ENCODE assay signal across 13 cellular contexts in the genomic region with DNA sequence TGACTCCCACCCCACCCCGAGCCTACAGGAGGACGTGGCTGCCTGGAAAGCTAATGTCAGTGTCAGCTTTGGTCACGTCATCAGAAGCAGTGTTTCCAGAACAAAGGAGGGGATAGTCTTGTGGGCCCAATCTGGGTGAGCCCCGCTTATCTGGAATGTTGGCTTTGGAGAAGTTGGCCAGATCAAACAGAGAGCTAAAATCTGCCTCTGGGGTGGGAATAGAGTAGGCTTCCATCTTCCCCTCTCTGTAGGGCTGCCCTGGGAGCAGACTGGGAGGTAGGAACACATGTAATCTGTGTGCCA. TPM values are rescaled to one million over a fixed set of nuclear protein-coding genes. Genes with fewer than 3 reads are reported as not detected.
DNase-seq lines count a peak whose midpoint lies in the region; ATAC-seq and TF ChIP-seq lines count a peak whose summit lies in the region.
"Had no signal": no experiment of that assay in that cellular context is flagged by ENCODE, and none has a peak within 500 bp of the region (broad histone marks: within the 10 kb centered on the region; RNA-seq: fewer than 3 reads in every experiment).

No MANE protein-coding gene starts in this region.

- H2BK12ac ChIP-seq in neuronal stem cell (ENCODE audit: low read length), result no peak overlapping the region

- no peak overlapping the region for H2BK5ac ChIP-seq in neuronal stem cell (ENCODE audit: low read length)

- intact Hi-C loops in activated naive CD4-positive, alpha-beta T cell treated with anti-CD3 and anti-CD28 coated beads for 36 hours (cut with micrococcal nuclease), result loop anchor here (2.0 to 10.0 kb wide), 2 partner anchors 33 to 239 kb away; partner anchors contain the start of genes SRRM3 and TMEM120A

- H3K9me3 ChIP-seq in T-helper 17 cell (ENCODE audit: control insufficient read depth, low read length, poor library complexity, severe bottlenecking) (no peaks in the 10 kb centered on the region), endodermal cell (ENCODE audit: control insufficient read depth, low read length) (no peaks in the 10 kb centered on the region), neuronal stem cell (replicated peaks in 1 of 2; ENCODE audit: control insufficient read depth in 2 of 2, insufficient read depth in 1 of 2, low read depth in 1 of 2, low read length in 2 of 2) (no peaks in the 10 kb centered on the region)
- H3K9me3 ChIP-seq: esophagus muscularis mucosa, thoracic aorta had no signal

- peak overlapping the region; percentile 97 for H2AK5ac ChIP-seq in neuronal stem cell (ENCODE audit: low read depth, low read length)

- H3K4me1 Mint-ChIP-seq in activated naive CD4-positive, alpha-beta T cell treated with anti-CD3 and anti-CD28 coated beads for 36 hours (ENCODE audit: low read depth), result peaks cover 4% of the 10 kb centered on the region
- no peaks in the 10 kb centered on the region for H3K4me1 Mint-ChIP-seq in T-helper 17 cell
- H3K4me1 Mint-ChIP-seq in endodermal cell, result peaks cover 11% of the 10 kb centered on the region

- H3K18ac ChIP-seq in neuronal stem cell (ENCODE audit: low read length), result peak overlapping the region; percentile 96

- H3K4me3 ChIP-seq in endodermal cell (ENCODE audit: low read length) (no peak overlapping the region), neuronal stem cell (ENCODE audit: low read length in 2 of 2) (no peak overlapping the region)

- no peak for ATAC-seq in activated naive CD4-positive, alpha-beta T cell treated with anti-CD3 and anti-CD28 coated beads, Interleukin-2, amount 50 U/mL, for 72 hours
- ATAC-seq in T-helper 17 cell (no peak), GM18498 (IDR thresholded peaks at IDR 0.05; ENCODE audit: unreplicated experiment) (no peak)

- H3K9me3 Mint-ChIP-seq in activated naive CD4-positive, alpha-beta T cell treated with anti-CD3 and anti-CD28 coated beads for 36 hours, result no peaks in the 10 kb centered on the region
- H3K9me3 Mint-ChIP-seq in activated naive CD4-positive, alpha-beta T cell treated with anti-CD3 and anti-CD28 coated beads, Interleukin-2, amount 50 U/mL, for 72 hours, result no peaks in the 10 kb centered on the region
- H3K9me3 Mint-ChIP-seq in endodermal cell, result no peaks in the 10 kb centered on the region

- H3K27me3 ChIP-seq in endodermal cell (ENCODE audit: control insufficient read depth, insufficient read depth, low read length, poor library complexity, severe bottlenecking) (no peaks in the 10 kb centered on the region), neuronal stem cell (ENCODE audit: control insufficient read depth in 3 of 3, insufficient read depth in 3 of 3, low read depth in 1 of 3, low read length in 3 of 3) (peaks cover 0 to 6% (median 0%) of the 10 kb centered on the region in 3 experiments)

- 72 to 81% methylated on average over 3 to 4 of the region's 4 CpGs for WGBS in endodermal cell (ENCODE audit: insufficient coverage in 1 of 2, insufficient read length in 1 of 2), 2 experiments
- WGBS in neuronal stem cell (ENCODE audit: extremely low coverage in 2 of 2, insufficient read length in 2 of 2, insufficient replicate concordance in 1 of 2), 2 donors, result no CpG with 5 or more reads among the region's 4 CpGs

- H3K27me3 Mint-ChIP-seq in activated naive CD4-positive, alpha-beta T cell treated with anti-CD3 and anti-CD28 coated beads for 36 hours (ENCODE audit: low read depth), result peaks cover 57% of the 10 kb centered on the region
- H3K27me3 Mint-ChIP-seq in T-helper 17 cell (peaks cover 54% of the 10 kb centered on the region), endodermal cell (ENCODE audit: insufficient read depth) (peaks cover 44% of the 10 kb centered on the region)

- H3K27ac ChIP-seq in endodermal cell (ENCODE audit: low read depth, low read length) (no peak overlapping the region), neuronal stem cell (replicated peaks; ENCODE audit: low read length) (no peak overlapping the region)
- H3K27ac ChIP-seq: esophagus muscularis mucosa, thoracic aorta had no signal

- peak overlapping the region; percentile 96 for H2BK15ac ChIP-seq in neuronal stem cell (ENCODE audit: low read length)

- H3K4me3 Mint-ChIP-seq in activated naive CD4-positive, alpha-beta T cell treated with anti-CD3 and anti-CD28 coated beads for 36 hours, result peak overlapping the region; percentile 47
- H3K4me3 Mint-ChIP-seq in T-helper 17 cell (peak overlapping the region; percentile 74), endodermal cell (peak overlapping the region; percentile 39)

- CTCF ChIA-PET in activated naive CD4-positive, alpha-beta T cell treated with anti-CD3 and anti-CD28 coated beads for 36 hours (lab: Charles Lee), result interaction anchor here (0.7 to 1.0 kb wide), 2 partner anchors 81 to 82 kb away, joined by 3 read pairs; no protein-coding TSS in a partner anchor

- H3K36me3 Mint-ChIP-seq in activated naive CD4-positive, alpha-beta T cell treated with anti-CD3 and anti-CD28 coated beads for 36 hours (ENCODE audit: low read depth), result no peaks in the 10 kb centered on the region
- H3K36me3 Mint-ChIP-seq in activated naive CD4-positive, alpha-beta T cell treated with anti-CD3 and anti-CD28 coated beads, Interleukin-2, amount 50 U/mL, for 72 hours, result peaks cover 0 to 6% of the 10 kb centered on the region in 2 donors
- H3K36me3 Mint-ChIP-seq in T-helper 17 cell (ENCODE audit: low read depth), result peaks cover 10% of the 10 kb centered on the region
- H3K36me3 Mint-ChIP-seq in endodermal cell (ENCODE audit: low read depth), result no peaks in the 10 kb centered on the region

- no peak overlapping the region for H3K23ac ChIP-seq in neuronal stem cell (ENCODE audit: low read depth, low read length, poor library complexity)

- no peak for TF ChIP-seq CTCF in endodermal cell (conservative IDR thresholded peaks at IDR 0.05)

- H4K91ac ChIP-seq in neuronal stem cell (ENCODE audit: low read depth, low read length, poor library complexity), result no peak overlapping the region

- no peaks in the 10 kb centered on the region for H3K4me1 ChIP-seq in endodermal cell (ENCODE audit: control insufficient read depth, insufficient read depth, low read length)
- peaks cover 22 to 28% of the 10 kb centered on the region in 2 donors for H3K4me1 ChIP-seq in neuronal stem cell (ENCODE audit: control insufficient read depth in 2 of 2, insufficient read depth in 1 of 2, low read depth in 1 of 2, low read length in 2 of 2)

- H3K9ac ChIP-seq in endodermal cell (ENCODE audit: extremely low read depth, low read length, poor library complexity, severe bottlenecking), result no peak overlapping the region
- no peak overlapping the region for H3K9ac ChIP-seq in neuronal stem cell (ENCODE audit: low read depth, low read length, poor library complexity)

- H3K14ac ChIP-seq in neuronal stem cell (ENCODE audit: low read length), result no peak overlapping the region

- H3K36me3 ChIP-seq in endodermal cell (ENCODE audit: control insufficient read depth, insufficient read depth, low read length) (no peaks in the 10 kb centered on the region), neuronal stem cell (replicated peaks in 1 of 2; ENCODE audit: control insufficient read depth in 2 of 2, insufficient read depth in 2 of 2, low read length in 2 of 2) (no peaks in the 10 kb centered on the region)
- H3K36me3 ChIP-seq: esophagus muscularis mucosa, thoracic aorta had no signal

- no peak overlapping the region for H2BK120ac ChIP-seq in neuronal stem cell (ENCODE audit: low read depth, low read length)

- H2AFZ ChIP-seq in neuronal stem cell (ENCODE audit: low read length), result peak overlapping the region; percentile 2

- DNase-seq in activated naive CD4-positive, alpha-beta T cell treated with anti-CD3 and anti-CD28 coated beads for 36 hours, result no peak
- DNase-seq in activated naive CD4-positive, alpha-beta T cell treated with anti-CD3 and anti-CD28 coated beads, Interleukin-2, amount 50 U/mL, for 72 hours (ENCODE audit: low spot score in 2 of 2), result no peak
- DNase-seq in T-helper 17 cell (no peak), endodermal cell (no peak), neuronal stem cell (ENCODE audit: low spot score) (no peak), NCI-H774 (lab: John Stamatoyannopoulos, UW) (no peak), cerebellum (ENCODE audit: low spot score) (no peak)
- DNase-seq: activated CD4-positive, alpha-beta T cell treated with anti-CD3 and anti-CD28 coated beads, Interleukin-2, amount 50 U/mL, for 4 hours; Calu3; HCEC 1CT had no signal

- peak overlapping the region; percentile 1 for H3K4ac ChIP-seq in neuronal stem cell (ENCODE audit: low read length)

- no peak overlapping the region for H4K8ac ChIP-seq in neuronal stem cell (ENCODE audit: low read depth, low read length)

- H3K4me2 ChIP-seq in neuronal stem cell (ENCODE audit: insufficient read depth, low read length, poor library complexity, severe bottlenecking), result no peak overlapping the region

- H3K79me1 ChIP-seq in neuronal stem cell (ENCODE audit: low read depth, low read length), result no peaks in the 10 kb centered on the region

- H3K27ac Mint-ChIP-seq in activated naive CD4-positive, alpha-beta T cell treated with anti-CD3 and anti-CD28 coated beads for 36 hours, result no peak overlapping the region
- H3K27ac Mint-ChIP-seq in activated naive CD4-positive, alpha-beta T cell treated with anti-CD3 and anti-CD28 coated beads, Interleukin-2, amount 50 U/mL, for 72 hours, result no peak overlapping the region
- H3K27ac Mint-ChIP-seq in T-helper 17 cell (no peak overlapping the region), endodermal cell (no peak overlapping the region)

RNA-seq across cellular contexts. Expression of gene SRRM3, which starts 32.5 kb away (rescaled TPM):
- not detected for total RNA-seq in activated naive CD4-positive, alpha-beta T cell treated with anti-CD3 and anti-CD28 coated beads for 36 hours
- total RNA-seq in activated naive CD4-positive, alpha-beta T cell treated with anti-CD3 and anti-CD28 coated beads, Interleukin-2, amount 50 U/mL, for 72 hours, result not detected
- total RNA-seq in T-helper 17 cell (not detected), endodermal cell (1 to 10 TPM; 4.1 to 5.0 TPM), cerebellum (16.3 TPM)
- polyA plus RNA-seq in endodermal cell (2013, experiment 1 of 2), result 17.7 TPM
- polyA plus RNA-seq in endodermal cell (2013, experiment 2 of 2), result 15.9 TPM
- polyA plus RNA-seq in neuronal stem cell (2013, experiment 1 of 2), result 4.1 TPM
- 3.9 TPM for polyA plus RNA-seq in neuronal stem cell (2013, experiment 2 of 2)

Comparison
In these comparisons a context has a peak if more than half of its experiments do, and no peak if none do; other contexts are left out.
1. RNA of gene SRRM3, which starts 32.5 kb away (total RNA-seq): 16.3 TPM in cerebellum (single experiment) and 4.1 to 5.0 TPM in endodermal cell; not detected in activated naive CD4-positive, alpha-beta T cell treated with anti-CD3 and anti-CD28 coated beads, Interleukin-2, amount 50 U/mL, for 72 hours, not detected in activated naive CD4-positive, alpha-beta T cell treated with anti-CD3 and anti-CD28 coated beads for 36 hours and not detected in T-helper 17 cell; every median in the first group is over 4 times any median in the second.
2. Peak in every context shown above with its lines, with median percentiles within 50 percentile points of each other: H3K4me3 Mint-ChIP-seq.